Comparison of ENCODE assay signal across 8 cellular contexts in the genomic region with DNA sequence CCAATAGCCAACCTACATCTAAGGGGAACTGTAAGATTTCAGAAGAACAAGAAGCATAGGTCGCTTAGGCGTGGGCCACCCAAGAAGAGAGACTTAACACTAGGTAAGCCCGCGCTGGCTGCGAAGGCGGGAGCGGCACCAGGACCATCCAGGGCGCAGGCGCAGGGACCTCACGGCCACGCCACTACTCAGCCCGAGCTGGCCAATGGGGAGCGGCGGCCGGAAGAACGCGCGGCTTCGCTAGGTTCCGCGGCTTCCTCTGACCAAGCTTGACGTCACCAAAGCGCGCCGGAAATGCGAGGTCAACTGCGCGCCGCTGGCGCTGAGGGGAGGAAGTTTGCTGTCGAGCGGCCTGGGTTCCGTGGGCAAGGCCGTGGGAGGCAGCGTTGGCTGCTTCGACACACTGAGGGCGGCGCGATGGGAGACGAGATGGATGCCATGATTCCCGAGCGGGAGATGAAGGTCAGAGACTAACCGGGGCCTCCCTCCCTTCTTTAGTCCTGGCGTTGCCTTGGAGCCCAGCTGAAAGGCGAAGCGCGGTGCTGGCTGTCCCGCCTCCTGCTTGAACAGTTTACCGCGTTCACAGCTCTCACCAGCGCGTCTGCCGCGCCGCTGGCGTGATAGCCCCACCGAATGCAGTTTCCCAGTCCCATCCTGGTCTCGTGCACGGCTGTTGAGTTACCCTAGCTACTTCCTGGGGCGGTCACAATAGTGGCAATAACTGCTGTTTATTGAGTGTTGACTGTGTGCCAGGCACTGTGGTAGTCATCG. TPM values are rescaled to one million over a fixed set of nuclear protein-coding genes. Genes with fewer than 3 reads are reported as not detected.
A peak's percentile ranks its signal among the peaks of the same experiment; 100 is the strongest.
DNase-seq lines count a peak whose midpoint lies in the region; ATAC-seq, FAIRE-seq and TF ChIP-seq lines count a peak whose summit lies in the region.

A gene (plus strand): TSS at position 299 of the 771 bp plus-strand sequence. CDS start 119 bp downstream, at position 418.

- H3K4me3 ChIP-seq in esophagus squamous epithelium, result peak within 1 kb of the TSS; percentile 89 to 93 (median 92)

- peak; percentile 97 for ATAC-seq in GM21786 (IDR thresholded peaks at IDR 0.05; ENCODE audit: unreplicated experiment)

- peak within 1 kb of the TSS; percentile 90 for H3K27ac ChIP-seq in KOPT-K1 (ENCODE audit: low read depth, low read length, poor library complexity, severe bottlenecking)
- H3K27ac ChIP-seq in esophagus squamous epithelium, result peak within 1 kb of the TSS; percentile 89 to 92 (median 90)

- peaks cover 38% of the 10 kb centered on the region for H3K36me3 ChIP-seq in KOPT-K1 (ENCODE audit: insufficient read depth, low read length)
- peaks cover 0 to 44% (median 26%) of the 10 kb centered on the region in 3 donors for H3K36me3 ChIP-seq in esophagus squamous epithelium

- peak; percentile 93 for DNase-seq in DMS79 (lab: John Stamatoyannopoulos, UW)
- DNase-seq in RCC 7860 (ENCODE audit: low spot score), result peak; percentile 92
- peak; percentile 100 for DNase-seq in activated T-helper 1 cell treated with Interleukin-2 at 50 U/mL for 16 hours (ENCODE audit: low read depth)
- peak; percentile 93 for DNase-seq in esophagus squamous epithelium (lab: John Stamatoyannopoulos, UW)
- peak; percentile 98 for DNase-seq in myocyte (ENCODE audit: low read depth)
- peak; percentile 99 for DNase-seq in stimulated activated CD8-positive, alpha-beta memory T cell treated with anti-CD3 and anti-CD28 coated beads, Interleukin-7, amount 100 ng/mL, for 48 hours (ENCODE audit: extremely low read depth in 1 of 2, low read depth in 1 of 2)

- 3% methylated on average over 23 of the region's 61 CpGs; no CpG with 5 or more reads in 1 of the 2 donors for WGBS in esophagus squamous epithelium, 2 donors

- intact Hi-C loops in esophagus squamous epithelium (cut with DNase I), result no loop called here

- peak in 3 of 4 donors; percentile 81 to 91 (median 83) for TF ChIP-seq POLR2A in esophagus squamous epithelium (IDR thresholded peaks at IDR 0.05)

- H3K4me1 ChIP-seq in esophagus squamous epithelium, result peaks cover 13 to 23% (median 15%) of the 10 kb centered on the region in 3 donors

- no peaks in the 10 kb centered on the region for H3K9me3 ChIP-seq in KOPT-K1 (ENCODE audit: insufficient read depth, low read length, poor library complexity, severe bottlenecking)
- H3K9me3 ChIP-seq in esophagus squamous epithelium, result no peaks in the 10 kb centered on the region

- peak; percentile 76 for FAIRE-seq in RCC 7860 (lab: Jason Lieb, UNC)

- H3K27me3 ChIP-seq in esophagus squamous epithelium, result no peaks in the 10 kb centered on the region

- peak in 1 of 6 experiments; percentile 26 for TF ChIP-seq CTCF in esophagus squamous epithelium (IDR thresholded peaks at IDR 0.05)

RNA-seq across cellular contexts. Expression of the gene that starts here (rescaled TPM):
- 10 to 100 TPM; 17.4 to 45.4 (median 31.1) TPM for total RNA-seq in esophagus squamous epithelium
- total RNA-seq in myocyte, result 15.6 and 16.4 TPM in 2 replicates
- 18.2 TPM for polyA plus RNA-seq in myocyte (2012)

Comparison
In these comparisons a context has a peak if more than half of its experiments do, and no peak if none do; other contexts are left out.
1. Peak in every context shown above with its lines: DNase-seq, ATAC-seq, H3K4me3 ChIP-seq and H3K27ac ChIP-seq.